In the genomic region with DNA sequence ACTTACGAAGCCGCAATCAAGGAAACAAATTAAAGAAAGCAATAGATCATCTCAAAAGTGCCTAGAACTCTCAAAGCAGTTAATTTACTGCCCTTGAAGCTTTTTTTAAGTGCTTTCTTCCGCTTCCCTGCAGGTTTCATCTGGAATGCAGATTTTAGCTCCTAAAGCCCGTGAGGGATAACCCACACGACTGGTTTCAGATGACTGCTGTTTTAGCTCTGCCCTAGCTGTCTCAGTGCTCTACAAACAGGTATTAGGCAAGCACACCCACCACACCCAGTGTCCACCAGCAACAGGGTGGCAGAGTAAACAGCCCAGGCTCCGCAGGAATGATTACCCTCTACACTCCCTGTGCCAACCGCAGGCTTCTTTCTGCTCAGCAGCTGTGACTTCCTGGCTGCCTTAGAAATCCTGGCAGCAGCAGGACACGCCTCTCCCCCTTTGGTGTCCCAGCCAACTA, we compare ENCODE assay signal across 9 cellular contexts.
A peak's percentile ranks its signal among the peaks of the same experiment; 100 is the strongest.
DNase-seq lines count a peak whose midpoint lies in the region; ATAC-seq and TF ChIP-seq lines count a peak whose summit lies in the region.
"Had no signal": no experiment of that assay in that cellular context is flagged by ENCODE, and none has a peak within 500 bp of the region (broad histone marks: within the 10 kb centered on the region; RNA-seq: fewer than 3 reads in every experiment).

No MANE protein-coding gene starts in this region.

- H3K4me1 Mint-ChIP-seq in memory B cell: peaks cover 12% of the 10 kb centered on the region

- TF ChIP-seq CTCF in astrocyte of the spinal cord (IDR thresholded peaks at IDR 0.05; ENCODE audit: low read depth, low read length): no peak

- no peak overlapping the region for H3K27ac Mint-ChIP-seq in memory B cell

- H3K9me3 Mint-ChIP-seq in memory B cell: no peaks in the 10 kb centered on the region

- ATAC-seq in memory B cell (ENCODE audit: low read depth) (no peak), HG03469 (IDR thresholded peaks at IDR 0.05; ENCODE audit: unreplicated experiment) (no peak), GM21367 (IDR thresholded peaks at IDR 0.05; ENCODE audit: unreplicated experiment) (no peak)
- ATAC-seq: GM12878 had no signal

- H3K36me3 Mint-ChIP-seq in memory B cell: no peaks in the 10 kb centered on the region

- in situ Hi-C loops in astrocyte of the spinal cord (cut with HindIII; ENCODE audit: low sequenced_read_pairs): no loop called here

- no peak overlapping the region for H3K4me3 ChIP-seq in astrocyte of the spinal cord (ENCODE audit: low read depth, low read length)
- H3K4me3 ChIP-seq: GM12878 had no signal

- peaks cover 10% of the 10 kb centered on the region for H3K27me3 Mint-ChIP-seq in memory B cell

- DNase-seq in Ammon's horn (ENCODE audit: low spot score): peak; percentile 14
- peak; percentile 90 for DNase-seq in M059J (ENCODE audit: low read depth)
- peak; percentile 54 for DNase-seq in astrocyte of the spinal cord (ENCODE audit: low read depth, low spot score)
- DNase-seq in memory B cell (ENCODE audit: low spot score in 2 of 2): no peak
- DNase-seq in inferior parietal cortex (ENCODE audit: extremely low spot score): no peak
- no peak for DNase-seq in hepatic stellate cell (ENCODE audit: low spot score)

- H3K4me3 Mint-ChIP-seq in memory B cell: peak overlapping the region; percentile 0

Comparison
In these comparisons a context has a peak if more than half of its experiments do, and no peak if none do; other contexts are left out.
1. DNase-seq: peak in Ammon's horn (single experiment), M059J (single experiment) and astrocyte of the spinal cord (single experiment); none in memory B cell (0 of 2), inferior parietal cortex (single experiment) and hepatic stellate cell (single experiment).